In the genomic region with DNA sequence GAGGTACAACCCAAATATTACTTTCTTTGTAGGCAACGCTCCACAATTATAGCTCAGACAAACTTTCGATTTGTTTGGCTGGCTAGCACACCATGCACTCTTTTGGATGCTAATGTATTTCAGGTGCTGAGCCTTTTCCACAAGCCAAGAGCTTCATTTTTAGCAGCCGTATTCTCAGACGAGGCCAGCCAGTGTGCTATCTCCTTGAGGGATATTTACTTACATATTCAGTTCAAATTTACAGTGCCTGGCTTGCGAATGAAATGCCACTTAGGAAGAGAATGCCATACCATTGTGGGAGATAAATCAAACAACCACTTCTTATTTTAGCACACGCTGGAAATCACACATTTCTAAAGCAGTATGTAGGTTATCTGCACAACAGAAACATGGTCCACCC, we compare ENCODE assay signal across 28 cellular contexts.
DNase-seq lines count a peak whose midpoint lies in the region; ATAC-seq and TF ChIP-seq lines count a peak whose summit lies in the region.
"Had no signal": no experiment of that assay in that cellular context is flagged by ENCODE, and none has a peak within 500 bp of the region (broad histone marks: within the 10 kb centered on the region; RNA-seq: fewer than 3 reads in every experiment).

No MANE protein-coding gene starts in this region.

- H3K27me3 ChIP-seq in smooth muscle cell (ENCODE audit: low read depth), result no peaks in the 10 kb centered on the region
- no peaks in the 10 kb centered on the region for H3K27me3 ChIP-seq in H7 (ENCODE audit: control insufficient read depth, insufficient read depth, low read length)
- H3K27me3 ChIP-seq: MG63, Peyer's patch had no signal

- no peak for DNase-seq in Right ventricle myocardium superior
- no peak for DNase-seq in cardiac septum (ENCODE audit: low spot score)
- peak; percentile 51 for DNase-seq in NCI-H345 treated with DMSO at 0.1 percent for 48 hours (lab: John Stamatoyannopoulos, UW; ENCODE audit: unreplicated experiment)
- DNase-seq in effector memory CD8-positive, alpha-beta T cell, result no peak
- DNase-seq in smooth muscle cell (lab: John Stamatoyannopoulos, UW; ENCODE audit: unreplicated experiment), result no peak
- no peak for DNase-seq in dermis blood vessel endothelial cell
- DNase-seq in H7, result no peak
- DNase-seq: activated CD4-positive, alpha-beta T cell treated with anti-CD3 and anti-CD28 coated beads, Interleukin-2, amount 10 ng/mL, durations not matched to agents 7 days and 5 days; activated CD8-positive, alpha-beta memory T cell treated with anti-CD3 and anti-CD28 coated beads, Interleukin-2, amount 10 ng/mL, durations not matched to agents 7 days and 5 days; activated naive CD4-positive, alpha-beta T cell treated with anti-CD3 and anti-CD28 coated beads, Interleukin-2, amount 10 ng/mL, durations not matched to agents 7 days and 5 days; amniotic stem cell; CD8-positive, alpha-beta memory T cell; DMS53; GDM1; NCI-H1436 treated with DMSO at 0.1 percent for 48 hours; NCI-H2227 treated with DMSO at 0.1 percent for 48 hours; Peyer's patch; small intestine; stimulated activated CD4-positive, alpha-beta T cell treated with anti-CD3 and anti-CD28 coated beads, Interleukin-2, amount 100 ng/mL, for 24 hours; T-helper 17 cell; WERI-Rb-1 had no signal

- H3K27me3 Mint-ChIP-seq in effector memory CD8-positive, alpha-beta T cell, result no peaks in the 10 kb centered on the region
- H3K27me3 Mint-ChIP-seq: activated CD4-positive, alpha-beta T cell treated with anti-CD3 and anti-CD28 coated beads, Interleukin-2, amount 10 ng/mL, durations not matched to agents 7 days and 5 days; activated naive CD4-positive, alpha-beta T cell treated with anti-CD3 and anti-CD28 coated beads, Interleukin-2, amount 10 ng/mL, durations not matched to agents 7 days and 5 days; B cell; CD8-positive, alpha-beta memory T cell; memory B cell; progenitor cell of endocrine pancreas had no signal

- H3K4me2 ChIP-seq in smooth muscle cell, result peak overlapping the region; percentile 75
- H3K4me2 ChIP-seq: A549 had no signal

- peaks cover 3% of the 10 kb centered on the region for H3K4me1 ChIP-seq in smooth muscle cell (ENCODE audit: low read depth)
- H3K4me1 ChIP-seq: A549, Peyer's patch had no signal

- H3K9me3 Mint-ChIP-seq in effector memory CD8-positive, alpha-beta T cell, result no peaks in the 10 kb centered on the region
- H3K9me3 Mint-ChIP-seq: activated CD4-positive, alpha-beta T cell treated with anti-CD3 and anti-CD28 coated beads, Interleukin-2, amount 10 ng/mL, durations not matched to agents 7 days and 5 days; activated naive CD4-positive, alpha-beta T cell treated with anti-CD3 and anti-CD28 coated beads, Interleukin-2, amount 10 ng/mL, durations not matched to agents 7 days and 5 days; CD8-positive, alpha-beta memory T cell; memory B cell had no signal

- no peaks in the 10 kb centered on the region for H3F3A ChIP-seq in smooth muscle cell (ENCODE audit: low read depth)

- no peak overlapping the region for H2AFZ ChIP-seq in smooth muscle cell (ENCODE audit: low read depth)

- H3K36me3 Mint-ChIP-seq in effector memory CD8-positive, alpha-beta T cell (ENCODE audit: insufficient read depth), result no peaks in the 10 kb centered on the region
- H3K36me3 Mint-ChIP-seq: activated CD8-positive, alpha-beta memory T cell treated with anti-CD3 and anti-CD28 coated beads, Interleukin-2, amount 10 ng/mL, durations not matched to agents 7 days and 5 days; activated naive CD4-positive, alpha-beta T cell treated with anti-CD3 and anti-CD28 coated beads, Interleukin-2, amount 10 ng/mL, durations not matched to agents 7 days and 5 days; CD8-positive, alpha-beta memory T cell; memory B cell had no signal

- H4K20me1 ChIP-seq in smooth muscle cell (ENCODE audit: low read depth), result no peaks in the 10 kb centered on the region

- peaks cover 0 to 5% of the 10 kb centered on the region in 2 donors for H3K4me1 Mint-ChIP-seq in effector memory CD8-positive, alpha-beta T cell (ENCODE audit: low read depth in 2 of 2)
- H3K4me1 Mint-ChIP-seq: activated CD4-positive, alpha-beta T cell treated with anti-CD3 and anti-CD28 coated beads, Interleukin-2, amount 10 ng/mL, durations not matched to agents 7 days and 5 days; activated CD8-positive, alpha-beta memory T cell treated with anti-CD3 and anti-CD28 coated beads, Interleukin-2, amount 10 ng/mL, durations not matched to agents 7 days and 5 days; activated naive CD4-positive, alpha-beta T cell treated with anti-CD3 and anti-CD28 coated beads, Interleukin-2, amount 10 ng/mL, durations not matched to agents 7 days and 5 days; B cell; CD8-positive, alpha-beta memory T cell; memory B cell; T-helper 17 cell had no signal

- intact Hi-C loops in Right ventricle myocardium superior (cut with DNase I) (no loop called here), cardiac septum (cut with DNase I) (no loop called here)

- H3K36me3 ChIP-seq in smooth muscle cell (ENCODE audit: low read depth) (no peaks in the 10 kb centered on the region), H7 (replicated peaks; ENCODE audit: control insufficient read depth, insufficient read depth, low read length) (no peaks in the 10 kb centered on the region)
- H3K36me3 ChIP-seq: MG63, Peyer's patch, WERI-Rb-1 had no signal

- peak; percentile 46 for ATAC-seq in Right ventricle myocardium superior (ENCODE audit: poor library complexity)
- ATAC-seq in effector memory CD8-positive, alpha-beta T cell (replicated peaks), result peak; percentile 43
- ATAC-seq in GM19023 (IDR thresholded peaks at IDR 0.05; ENCODE audit: unreplicated experiment), result no peak
- ATAC-seq: A549; activated CD8-positive, alpha-beta memory T cell treated with anti-CD3 and anti-CD28 coated beads, Interleukin-2, amount 10 ng/mL, durations not matched to agents 7 days and 5 days; K562; T-helper 17 cell had no signal

- peaks cover 3% of the 10 kb centered on the region for H3K79me2 ChIP-seq in smooth muscle cell (ENCODE audit: low read depth)

- H3K9me3 ChIP-seq in smooth muscle cell (replicated peaks; ENCODE audit: low read depth), result no peaks in the 10 kb centered on the region
- H3K9me3 ChIP-seq: A549, MG63, Peyer's patch had no signal

- no peak for TF ChIP-seq CTCF in smooth muscle cell (IDR thresholded peaks at IDR 0.05; ENCODE audit: borderline replicate concordance, insufficient read depth, poor library complexity, severe bottlenecking)

- peak overlapping the region; percentile 64 for H3K27ac ChIP-seq in smooth muscle cell (ENCODE audit: low read depth)
- H3K27ac ChIP-seq: A549, Peyer's patch, WERI-Rb-1 had no signal

- H3K4me3 ChIP-seq in smooth muscle cell (no peak overlapping the region), H7 (ENCODE audit: insufficient read depth, low read depth, low read length) (no peak overlapping the region)
- H3K4me3 ChIP-seq: A549, K562, Peyer's patch had no signal

- H3K27ac Mint-ChIP-seq in effector memory CD8-positive, alpha-beta T cell, result peak overlapping the region; percentile 49 to 88
- H3K27ac Mint-ChIP-seq: activated CD4-positive, alpha-beta T cell treated with anti-CD3 and anti-CD28 coated beads, Interleukin-2, amount 10 ng/mL, durations not matched to agents 7 days and 5 days; activated CD8-positive, alpha-beta memory T cell treated with anti-CD3 and anti-CD28 coated beads, Interleukin-2, amount 10 ng/mL, durations not matched to agents 7 days and 5 days; activated naive CD4-positive, alpha-beta T cell treated with anti-CD3 and anti-CD28 coated beads, Interleukin-2, amount 10 ng/mL, durations not matched to agents 7 days and 5 days; B cell; memory B cell; progenitor cell of endocrine pancreas; T-helper 17 cell had no signal

- 58% methylated on average over 6 of the region's 6 CpGs for WGBS in smooth muscle cell (ENCODE audit: low lambda C conversion rate)

- H3K4me3 Mint-ChIP-seq in effector memory CD8-positive, alpha-beta T cell, result peak overlapping the region in 1 of 2 donors; percentile 51
- H3K4me3 Mint-ChIP-seq: activated CD4-positive, alpha-beta T cell treated with anti-CD3 and anti-CD28 coated beads, Interleukin-2, amount 10 ng/mL, durations not matched to agents 7 days and 5 days; activated CD8-positive, alpha-beta memory T cell treated with anti-CD3 and anti-CD28 coated beads, Interleukin-2, amount 10 ng/mL, durations not matched to agents 7 days and 5 days; activated naive CD4-positive, alpha-beta T cell treated with anti-CD3 and anti-CD28 coated beads, Interleukin-2, amount 10 ng/mL, durations not matched to agents 7 days and 5 days; B cell; memory B cell; T-helper 17 cell had no signal

- no peak overlapping the region for H3K9ac ChIP-seq in smooth muscle cell (ENCODE audit: low read depth)
